ENCODE assay signal across 5 cellular contexts in genomic region chr11:74517592-74517991, GRCh38. TPM values are rescaled to one million over a fixed set of nuclear protein-coding genes. Genes with fewer than 3 reads are reported as not detected.
"Had no signal": no experiment of that assay in that cellular context is flagged by ENCODE, and none has a peak within 500 bp of the region (broad histone marks: within the 10 kb centered on the region; RNA-seq: fewer than 3 reads in every experiment).

No MANE protein-coding gene starts in this region.

RNA-seq across cellular contexts. Expression of gene KCNE3, which starts 50.2 kb away (rescaled TPM):
- total RNA-seq: OCI-LY7, SJCRH30, SJSA1, SK-MEL-5 had no signal
- polyA plus RNA-seq: SK-N-SH had no signal
